ENCODE assay signal across 21 cellular contexts in genomic region chr21:33954395-33954794, GRCh38. TPM values are rescaled to one million over a fixed set of nuclear protein-coding genes. Genes with fewer than 3 reads are reported as not detected.
DNase-seq lines count a peak whose midpoint lies in the region; ATAC-seq, FAIRE-seq and TF ChIP-seq lines count a peak whose summit lies in the region.
"Had no signal": no experiment of that assay in that cellular context is flagged by ENCODE, and none has a peak within 500 bp of the region (broad histone marks: within the 10 kb centered on the region; RNA-seq: fewer than 3 reads in every experiment).

No MANE protein-coding gene starts in this region.

- H3K4me2 ChIP-seq in IMR-90 (ENCODE audit: low read depth, low read length): no peak overlapping the region
- no peak overlapping the region for H3K4me2 ChIP-seq in K562 (ENCODE audit: insufficient read depth, low read length)
- H3K4me2 ChIP-seq: GM23338 had no signal

- H3K9ac ChIP-seq in IMR-90 (ENCODE audit: low read depth, low read length) (no peak overlapping the region), K562 (ENCODE audit: insufficient read depth in 1 of 2, low read depth in 2 of 2, low read length in 2 of 2) (no peak overlapping the region)

- H4K20me1 ChIP-seq in IMR-90 (ENCODE audit: insufficient read depth, low read length) (no peaks in the 10 kb centered on the region), K562 (replicated peaks; ENCODE audit: control insufficient read depth, insufficient read depth, low read length) (no peaks in the 10 kb centered on the region)

- intact Hi-C loops in activated naive CD4-positive, alpha-beta T cell treated with anti-CD3 and anti-CD28 coated beads for 36 hours (cut with micrococcal nuclease): no loop called here
- intact Hi-C loops in IMR-90 (cut with micrococcal nuclease) (no loop called here), K562 (cut with micrococcal nuclease) (no loop called here)

- H3K79me2 ChIP-seq in K562 (ENCODE audit: control insufficient read depth, insufficient read depth, low read length): no peaks in the 10 kb centered on the region

- H3K27ac ChIP-seq in IMR-90 (ENCODE audit: insufficient read depth, low read length): no peak overlapping the region
- H3K27ac ChIP-seq in K562 (ENCODE audit: extremely low read depth, low read depth, low read length): no peak overlapping the region
- H3K27ac ChIP-seq: HL-60 had no signal

- no peak for TF ChIP-seq EP300 in K562 (IDR thresholded peaks at IDR 0.05; ENCODE audit: low read length)

- no peak overlapping the region for H3K18ac ChIP-seq in IMR-90 (ENCODE audit: low read depth, low read length)

- dilution Hi-C loops in IMR-90 (cut with HindIII; ENCODE audit: low sequenced_read_pairs, unreplicated experiment): no loop called here

- H3K9me3 ChIP-seq in IMR-90 (ENCODE audit: control insufficient read depth, insufficient read depth, low read length): no peaks in the 10 kb centered on the region
- no peaks in the 10 kb centered on the region for H3K9me3 ChIP-seq in K562 (replicated peaks; ENCODE audit: control insufficient read depth, insufficient read depth, low read depth, low read length)
- H3K9me3 ChIP-seq: BE2C had no signal

- no peak overlapping the region for H3K23ac ChIP-seq in IMR-90 (ENCODE audit: low read depth, low read length)

- no peaks in the 10 kb centered on the region for H3K79me1 ChIP-seq in IMR-90 (ENCODE audit: low read depth in 1 of 2, low read length in 2 of 2)

- CTCF ChIA-PET in activated naive CD4-positive, alpha-beta T cell treated with anti-CD3 and anti-CD28 coated beads for 36 hours (lab: Charles Lee): interaction anchor here (0.6 to 2.0 kb wide), 3 partner anchors 22 to 94 kb away, joined by 3 to 7 read pairs (median 3); no protein-coding TSS in a partner anchor
- CTCF ChIA-PET in IMR-90 (lab: Yijun Ruan, JAX) (no interaction called here), K562 (lab: Yijun Ruan, JAX; ENCODE audit: low intra/inter-chr PET ratio) (no interaction called here)

- H4K8ac ChIP-seq in IMR-90 (ENCODE audit: low read depth in 2 of 2, low read length in 2 of 2): no peak overlapping the region

- H3K4me1 ChIP-seq in IMR-90 (ENCODE audit: control insufficient read depth, insufficient read depth, low read length) (peaks cover 6% of the 10 kb centered on the region), K562 (replicated peaks in 1 of 2; ENCODE audit: control insufficient read depth in 2 of 2, insufficient read depth in 2 of 2, low read length in 2 of 2) (peaks cover 0 to 4% of the 10 kb centered on the region in 2 experiments; a peak in 3 of 5 replicates)
- H3K4me1 ChIP-seq: BE2C had no signal

- H2BK5ac ChIP-seq in IMR-90 (ENCODE audit: low read depth, low read length, poor library complexity, severe bottlenecking): no peak overlapping the region

- ATAC-seq in IMR-90 (ENCODE audit: low read depth): no peak
- no peak for ATAC-seq in K562
- ATAC-seq: GM23338 had no signal

- no peak overlapping the region for H3K4me3 Mint-ChIP-seq in activated naive CD4-positive, alpha-beta T cell treated with anti-CD3 and anti-CD28 coated beads, Interleukin-2, amount 50 U/mL, for 24 hours
- H3K4me3 Mint-ChIP-seq in activated naive CD4-positive, alpha-beta T cell treated with anti-CD3 and anti-CD28 coated beads for 36 hours: no peak overlapping the region
- H3K4me3 Mint-ChIP-seq in osteocyte (ENCODE audit: unreplicated experiment): no peak overlapping the region
- H3K4me3 Mint-ChIP-seq in activated T-cell treated with anti-CD3 and anti-CD28 coated beads, Interleukin-2, amount 50 U/mL, for 24 hours: no peak overlapping the region
- H3K4me3 Mint-ChIP-seq: CD4-positive, alpha-beta T cell; GM23338 had no signal

- H2BK120ac ChIP-seq in IMR-90 (ENCODE audit: low read depth, low read length): no peak overlapping the region

- TF ChIP-seq RAD21 in IMR-90 (IDR thresholded peaks at IDR 0.05; ENCODE audit: low read length) (no peak), K562 (CRISPR knock-in tag; conservative IDR thresholded peaks at IDR 0.05 in 1 of 2, IDR thresholded peaks at IDR 0.05 in 1 of 2) (no peak)

- H3K4me3 ChIP-seq in IMR-90 (ENCODE audit: insufficient read depth, low read depth, low read length): no peak overlapping the region
- no peak overlapping the region for H3K4me3 ChIP-seq in K562
- H3K4me3 ChIP-seq: GM23338 had no signal

- H3K9me3 Mint-ChIP-seq in activated naive CD4-positive, alpha-beta T cell treated with anti-CD3 and anti-CD28 coated beads, Interleukin-2, amount 50 U/mL, for 24 hours: no peaks in the 10 kb centered on the region
- H3K9me3 Mint-ChIP-seq in activated naive CD4-positive, alpha-beta T cell treated with anti-CD3 and anti-CD28 coated beads for 36 hours: peaks cover 9% of the 10 kb centered on the region
- peaks cover 15% of the 10 kb centered on the region for H3K9me3 Mint-ChIP-seq in osteocyte (ENCODE audit: unreplicated experiment)
- H3K9me3 Mint-ChIP-seq in activated T-cell treated with anti-CD3 and anti-CD28 coated beads, Interleukin-2, amount 50 U/mL, for 24 hours: peaks cover 2% of the 10 kb centered on the region

- H4K5ac ChIP-seq in IMR-90 (ENCODE audit: low read depth, low read length): no peak overlapping the region

- POLR2A ChIA-PET in IMR-90 (lab: Charles Lee; ENCODE audit: unreplicated experiment): no interaction called here
- POLR2A ChIA-PET in K562 (lab: Yijun Ruan, JAX): interaction anchor here (0.6 to 1.5 kb wide), 4 partner anchors 8 to 911 kb away, joined by 3 to 4 read pairs (median 4); no protein-coding TSS in a partner anchor

- no peak overlapping the region for H3K14ac ChIP-seq in IMR-90 (replicated peaks; ENCODE audit: low read depth, low read length)

- H2AK5ac ChIP-seq in IMR-90 (ENCODE audit: low read depth, low read length): no peak overlapping the region

- no peak overlapping the region for H3K4ac ChIP-seq in IMR-90 (ENCODE audit: low read depth, low read length)

- no CpG with 5 or more reads among the region's 2 CpGs for WGBS in IMR-90 (ENCODE audit: extremely low coverage in 2 of 2, insufficient read length in 1 of 2), 2 experiments
- 87% methylated on average over 2 of the region's 2 CpGs for WGBS in K562 (ENCODE audit: insufficient coverage, low coverage, missing lambda C conversion rate)

- no peak for FAIRE-seq in K562 (lab: Jason Lieb, UNC)
- FAIRE-seq: GM12892, GM18507, H54, HTR-8/SVneo had no signal

- peaks cover 67% of the 10 kb centered on the region for H3K4me1 Mint-ChIP-seq in activated naive CD4-positive, alpha-beta T cell treated with anti-CD3 and anti-CD28 coated beads, Interleukin-2, amount 50 U/mL, for 24 hours
- H3K4me1 Mint-ChIP-seq in activated naive CD4-positive, alpha-beta T cell treated with anti-CD3 and anti-CD28 coated beads for 36 hours (ENCODE audit: low read depth): peaks cover 53% of the 10 kb centered on the region
- H3K4me1 Mint-ChIP-seq in osteocyte (ENCODE audit: unreplicated experiment): peaks cover 6% of the 10 kb centered on the region
- H3K4me1 Mint-ChIP-seq in activated T-cell treated with anti-CD3 and anti-CD28 coated beads, Interleukin-2, amount 50 U/mL, for 24 hours (ENCODE audit: low read depth): peaks cover 70% of the 10 kb centered on the region
- H3K4me1 Mint-ChIP-seq: GM23338 had no signal

- TF ChIP-seq POLR2A in IMR-90 (IDR thresholded peaks at IDR 0.05; ENCODE audit: low read depth, low read length) (no peak), K562 (conservative IDR thresholded peaks at IDR 0.05) (no peak)

- H3K9me1 ChIP-seq in IMR-90 (ENCODE audit: insufficient read depth, low read length) (no peaks in the 10 kb centered on the region), K562 (ENCODE audit: control insufficient read depth, insufficient read depth, low read length) (no peaks in the 10 kb centered on the region)

- no TSS peak for BruUV-seq in IMR-90 (replicated peaks; lab: Mats Ljungman, UMichigan)
- no TSS peak for BruUV-seq in K562 (replicated peaks; lab: Mats Ljungman, UMichigan)

- H2BK15ac ChIP-seq in IMR-90 (ENCODE audit: low read depth, low read length): no peak overlapping the region

- H4K91ac ChIP-seq in IMR-90 (ENCODE audit: insufficient read depth, low read depth, low read length): no peak overlapping the region

- no peak overlapping the region for H2AFZ ChIP-seq in IMR-90 (replicated peaks; ENCODE audit: low read length, poor library complexity)
- H2AFZ ChIP-seq in K562 (ENCODE audit: low read depth, low read length): no peak overlapping the region
- H2AFZ ChIP-seq: GM23338 had no signal

- no peak overlapping the region for H2BK20ac ChIP-seq in IMR-90 (ENCODE audit: low read depth, low read length)

- no peak overlapping the region for H2AK9ac ChIP-seq in IMR-90 (replicated peaks; ENCODE audit: low read depth, low read length, poor library complexity)

- H3K36me3 ChIP-seq in IMR-90 (ENCODE audit: control insufficient read depth, insufficient read depth, low read length) (no peaks in the 10 kb centered on the region), K562 (ENCODE audit: control insufficient read depth, insufficient read depth, low read length) (no peaks in the 10 kb centered on the region)
- H3K36me3 ChIP-seq: BE2C had no signal

- no peak overlapping the region for H3K56ac ChIP-seq in IMR-90 (ENCODE audit: extremely low read depth, insufficient read depth, low read length)

- no peak for TF ChIP-seq CTCF in IMR-90 (conservative IDR thresholded peaks at IDR 0.05; ENCODE audit: low read depth, low read length)
- TF ChIP-seq CTCF in K562 (IDR thresholded peaks at IDR 0.05 in 2 of 3, conservative IDR thresholded peaks at IDR 0.05 in 1 of 3; ENCODE audit: insufficient read depth in 2 of 3, low read depth in 1 of 3, low read length in 3 of 3): no peak
- TF ChIP-seq CTCF in osteocyte (IDR thresholded peaks at IDR 0.05): no peak

- peak overlapping the region; percentile 12 for H3K27ac Mint-ChIP-seq in activated naive CD4-positive, alpha-beta T cell treated with anti-CD3 and anti-CD28 coated beads, Interleukin-2, amount 50 U/mL, for 24 hours
- no peak overlapping the region for H3K27ac Mint-ChIP-seq in activated naive CD4-positive, alpha-beta T cell treated with anti-CD3 and anti-CD28 coated beads for 36 hours
- no peak overlapping the region for H3K27ac Mint-ChIP-seq in osteocyte (ENCODE audit: unreplicated experiment)
- no peak overlapping the region for H3K27ac Mint-ChIP-seq in activated T-cell treated with anti-CD3 and anti-CD28 coated beads, Interleukin-2, amount 50 U/mL, for 24 hours
- H3K27ac Mint-ChIP-seq: CD4-positive, alpha-beta T cell; GM23338 had no signal

- in situ Hi-C loops in IMR-90 (cut with MboI; ENCODE audit: low sequenced_read_pairs): no loop called here
- in situ Hi-C loops in K562 (cut with MboI): no loop called here

- H3K27me3 Mint-ChIP-seq in activated naive CD4-positive, alpha-beta T cell treated with anti-CD3 and anti-CD28 coated beads, Interleukin-2, amount 50 U/mL, for 24 hours: no peaks in the 10 kb centered on the region
- H3K27me3 Mint-ChIP-seq in activated naive CD4-positive, alpha-beta T cell treated with anti-CD3 and anti-CD28 coated beads for 36 hours (ENCODE audit: low read depth): no peaks in the 10 kb centered on the region
- no peaks in the 10 kb centered on the region for H3K27me3 Mint-ChIP-seq in osteocyte (ENCODE audit: unreplicated experiment)
- no peaks in the 10 kb centered on the region for H3K27me3 Mint-ChIP-seq in activated T-cell treated with anti-CD3 and anti-CD28 coated beads, Interleukin-2, amount 50 U/mL, for 24 hours
- H3K27me3 Mint-ChIP-seq: CD4-positive, alpha-beta T cell had no signal

- no peak for DNase-seq in activated naive CD4-positive, alpha-beta T cell treated with anti-CD3 and anti-CD28 coated beads for 36 hours
- DNase-seq in IMR-90 (no peak), K562 (ENCODE audit: extremely low read depth in 1 of 4, low spot score in 3 of 4) (no peak), osteocyte (ENCODE audit: extremely low spot score, unreplicated experiment) (peak; percentile 1), HPDE6-E6E7 (ENCODE audit: extremely low spot score) (no peak)
- DNase-seq in activated T-cell treated with anti-CD3 and anti-CD28 coated beads, Interleukin-2, amount 50 U/mL, for 24 hours: no peak
- DNase-seq: ACHN; BE2C; C1 segment of cervical spinal cord; CD4-positive, alpha-beta T cell; DMS153; DMS79; GDM1; HCEC 1CT had no signal

- peaks cover 18% of the 10 kb centered on the region for H3K36me3 Mint-ChIP-seq in activated naive CD4-positive, alpha-beta T cell treated with anti-CD3 and anti-CD28 coated beads, Interleukin-2, amount 50 U/mL, for 24 hours
- peaks cover 6% of the 10 kb centered on the region for H3K36me3 Mint-ChIP-seq in activated naive CD4-positive, alpha-beta T cell treated with anti-CD3 and anti-CD28 coated beads for 36 hours (ENCODE audit: low read depth)
- peaks cover 4% of the 10 kb centered on the region for H3K36me3 Mint-ChIP-seq in osteocyte (ENCODE audit: unreplicated experiment)
- peaks cover 33% of the 10 kb centered on the region for H3K36me3 Mint-ChIP-seq in activated T-cell treated with anti-CD3 and anti-CD28 coated beads, Interleukin-2, amount 50 U/mL, for 24 hours (ENCODE audit: low read depth)

- H3K27me3 ChIP-seq in IMR-90 (ENCODE audit: control insufficient read depth, insufficient read depth, low read length) (no peaks in the 10 kb centered on the region), K562 (ENCODE audit: control insufficient read depth in 2 of 2, insufficient read depth in 2 of 2, low read length in 2 of 2) (no peaks in the 10 kb centered on the region)

RNA-seq across cellular contexts. Expression of gene ATP5PO, which starts 38.8 kb away (rescaled TPM):
- total RNA-seq in activated naive CD4-positive, alpha-beta T cell treated with anti-CD3 and anti-CD28 coated beads for 36 hours: 100 to 1,000 TPM; 230 TPM
- total RNA-seq in IMR-90 (2012; rRNA removed) (154 and 237 TPM in 2 replicates), K562 (2014; rRNA removed) (331 and 367 TPM in 2 replicates), K562 (2014; rRNA removed; fragmentation: Illumina TruSeq; extraction: Trizol) (629 and 685 TPM in 2 replicates), K562 (2015; rRNA removed; fragmentation: Illumina TruSeq; extraction: Trizol) (525 and 540 TPM in 2 replicates), K562 (2021) (509 and 580 TPM in 2 replicates), osteocyte (150 and 152 TPM in 2 replicates)
- polyA plus RNA-seq in IMR-90 (2012; rRNA removed) (220 and 250 TPM in 2 replicates), K562 (2011; rRNA removed) (907 and 1,058 TPM in 2 replicates), K562 (2014; fragmentation: Illumina TruSeq; extraction: Trizol) (919 and 926 TPM in 2 replicates), K562 (2014; fragmentation: Nextera tagmentation; extraction: Ambion mirVana) (1,000 to 10,000 TPM; 2,628 to 2,722 TPM), K562 (2014; rRNA removed) (749 and 808 TPM in 2 replicates)
- 150 and 346 TPM in 2 replicates for polyA plus RNA-seq in IMR-90 (2012; cell fraction: cytosol; rRNA removed)
- polyA plus RNA-seq in IMR-90 (2012; cell fraction: nucleus; rRNA removed; ENCODE audit: low replicate concordance): 33.0 and 110 TPM in 2 replicates
- total RNA-seq in K562 (2011; cell fraction: chromatin; rRNA removed; ENCODE audit: low replicate concordance): 87.2 and 88.1 TPM in 2 replicates
- 116 and 117 TPM in 2 replicates for total RNA-seq in K562 (2011; cell fraction: nucleolus; rRNA removed)
- 142 and 177 TPM in 2 replicates for total RNA-seq in K562 (2011; cell fraction: nucleoplasm; rRNA removed)
- 395 and 662 TPM in 2 replicates for polyA plus RNA-seq in K562 (2011; cell fraction: cytosol; rRNA removed)
- polyA plus RNA-seq in K562 (2011; cell fraction: nucleus; rRNA removed): 197 and 359 TPM in 2 replicates
- 622 and 679 TPM in 2 replicates for polyA plus RNA-seq in K562 (2012)
- polyA minus RNA-seq in K562 (2011; rRNA and poly(A)+ RNA removed): 421 and 488 TPM in 2 replicates
- polyA minus RNA-seq in K562 (2011; cell fraction: cytosol; rRNA and poly(A)+ RNA removed): 112 and 139 TPM in 2 replicates
- polyA minus RNA-seq in K562 (2011; cell fraction: nucleus; rRNA and poly(A)+ RNA removed): 67.7 and 113 TPM in 2 replicates
